ENCODE assay signal across 1 cellular context in the genomic region with DNA sequence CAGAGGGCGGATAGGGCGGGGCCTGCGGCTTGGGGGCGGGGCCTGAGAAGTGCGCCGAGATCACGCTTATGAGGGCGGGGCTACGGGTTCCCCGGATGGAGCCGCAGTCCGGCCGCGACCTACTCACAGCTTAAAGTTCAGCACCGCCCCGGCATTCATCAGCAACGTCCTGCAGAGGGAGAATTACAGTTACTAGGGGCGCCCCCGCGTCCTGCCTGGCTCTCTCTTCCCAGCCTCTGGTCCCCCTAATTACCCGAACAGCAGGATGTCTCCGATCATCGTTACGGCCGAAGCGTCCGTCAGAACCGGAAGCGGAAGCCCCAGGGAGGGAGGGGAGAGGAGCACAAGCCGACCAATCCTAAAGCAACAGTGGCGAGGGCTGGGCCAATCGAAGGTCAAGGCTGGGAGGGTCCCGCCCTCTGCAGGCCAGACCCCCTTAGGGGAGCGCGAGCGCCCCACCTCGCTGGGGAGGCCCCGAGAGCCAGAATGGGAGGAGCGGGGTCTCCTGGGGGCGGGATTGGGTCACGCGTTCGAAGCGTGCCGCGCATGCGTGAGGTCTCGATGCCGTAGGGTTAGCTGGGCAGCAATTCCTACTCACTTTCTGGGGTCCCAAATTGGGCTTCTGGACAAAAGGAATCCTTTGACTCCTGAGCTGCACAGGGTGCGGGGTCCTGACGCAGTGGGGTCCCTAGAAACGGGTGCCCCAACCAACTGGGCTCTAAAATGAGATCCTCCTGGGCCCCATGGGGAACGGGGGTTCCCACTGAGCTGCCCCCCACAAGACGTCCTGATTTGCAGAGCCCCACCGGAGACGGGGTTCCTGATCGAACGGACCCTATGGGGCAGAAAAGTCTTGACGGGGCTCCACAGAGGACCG.
A peak's percentile ranks its signal among the peaks of the same experiment; 100 is the strongest.
TF ChIP-seq lines count a peak whose summit lies in the region.

Gene SMIM7 (minus strand): TSS at position 313 of the 877 bp plus-strand sequence. CDS start 34 bp downstream, at position 279.

TF ChIP-seq in HepG2, 621 proteins besides CTCF, POLR2A, EP300 and RAD21 (continued from another document and continues in another):
- TF ChIP-seq PRDM4 (CRISPR knock-in tag; IDR thresholded peaks at IDR 0.05; ENCODE audit: borderline replicate concordance), result no peak
- 0 out of 2 replicates have a peak, but pooled peaks have one; percentile 27 for TF ChIP-seq ZNF34 (CRISPR knock-in tag; IDR thresholded peaks at IDR 0.05; ENCODE audit: borderline replicate concordance)
- peak; percentile 8 for TF ChIP-seq SRSF1 (optimal IDR thresholded peaks at IDR 0.05; ENCODE audit: low read depth, low read length)
- TF ChIP-seq ZNF263 (CRISPR knock-in tag; IDR thresholded peaks at IDR 0.05), result no peak
- peak; percentile 95 for TF ChIP-seq ASH2L (IDR thresholded peaks at IDR 0.05; ENCODE audit: insufficient read length, low read depth, low read length)
- TF ChIP-seq ZNF572 (CRISPR knock-in tag; IDR thresholded peaks at IDR 0.05), result no peak
- peak; percentile 29; the same call in 1 of the 2 replicates for TF ChIP-seq ZNF607 (CRISPR knock-in tag; IDR thresholded peaks at IDR 0.05; ENCODE audit: borderline replicate concordance)
- TF ChIP-seq FOXO1 (CRISPR knock-in tag; IDR thresholded peaks at IDR 0.05), result no peak
- peak; percentile 23; the same call in 1 of the 2 replicates for TF ChIP-seq ISL2 (CRISPR knock-in tag; IDR thresholded peaks at IDR 0.05)
- TF ChIP-seq ERF (CRISPR knock-in tag; IDR thresholded peaks at IDR 0.05), result peak; percentile 66
- TF ChIP-seq ZNF138 (CRISPR knock-in tag; IDR thresholded peaks at IDR 0.05; ENCODE audit: low read depth), result no peak
- TF ChIP-seq TMF1 (CRISPR knock-in tag; IDR thresholded peaks at IDR 0.05; ENCODE audit: low read depth), result no peak
- TF ChIP-seq CSRNP1 (CRISPR knock-in tag; IDR thresholded peaks at IDR 0.05), result no peak; the same call in 1 of the 2 replicates
- TF ChIP-seq, protein P1, sequence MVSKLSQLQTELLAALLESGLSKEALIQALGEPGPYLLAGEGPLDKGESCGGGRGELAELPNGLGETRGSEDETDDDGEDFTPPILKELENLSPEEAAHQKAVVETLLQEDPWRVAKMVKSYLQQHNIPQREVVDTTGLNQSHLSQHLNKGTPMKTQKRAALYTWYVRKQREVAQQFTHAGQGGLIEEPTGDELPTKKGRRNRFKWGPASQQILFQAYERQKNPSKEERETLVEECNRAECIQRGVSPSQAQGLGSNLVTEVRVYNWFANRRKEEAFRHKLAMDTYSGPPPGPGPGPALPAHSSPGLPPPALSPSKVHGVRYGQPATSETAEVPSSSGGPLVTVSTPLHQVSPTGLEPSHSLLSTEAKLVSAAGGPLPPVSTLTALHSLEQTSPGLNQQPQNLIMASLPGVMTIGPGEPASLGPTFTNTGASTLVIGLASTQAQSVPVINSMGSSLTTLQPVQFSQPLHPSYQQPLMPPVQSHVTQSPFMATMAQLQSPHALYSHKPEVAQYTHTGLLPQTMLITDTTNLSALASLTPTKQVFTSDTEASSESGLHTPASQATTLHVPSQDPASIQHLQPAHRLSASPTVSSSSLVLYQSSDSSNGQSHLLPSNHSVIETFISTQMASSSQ (IDR thresholded peaks at IDR 0.05; ENCODE audit: low read depth), result no peak
- TF ChIP-seq, protein P1 (CRISPR knock-in tag; IDR thresholded peaks at IDR 0.05; ENCODE audit: borderline replicate concordance), result peak; percentile 37; the same call in 1 of the 2 replicates
- TF ChIP-seq REXO4 (CRISPR knock-in tag; IDR thresholded peaks at IDR 0.05; ENCODE audit: borderline replicate concordance), result no peak
- TF ChIP-seq REST (IDR thresholded peaks at IDR 0.05; ENCODE audit: borderline replicate concordance in 1 of 2, low read depth in 1 of 2, low read length in 2 of 2), result no peak
- TF ChIP-seq MTA3 (CRISPR knock-in tag; IDR thresholded peaks at IDR 0.05), result no peak
- TF ChIP-seq SMAD3 (CRISPR knock-in tag; IDR thresholded peaks at IDR 0.05), result peak; percentile 36; the same call in 1 of the 2 replicates
- TF ChIP-seq, protein P2, sequence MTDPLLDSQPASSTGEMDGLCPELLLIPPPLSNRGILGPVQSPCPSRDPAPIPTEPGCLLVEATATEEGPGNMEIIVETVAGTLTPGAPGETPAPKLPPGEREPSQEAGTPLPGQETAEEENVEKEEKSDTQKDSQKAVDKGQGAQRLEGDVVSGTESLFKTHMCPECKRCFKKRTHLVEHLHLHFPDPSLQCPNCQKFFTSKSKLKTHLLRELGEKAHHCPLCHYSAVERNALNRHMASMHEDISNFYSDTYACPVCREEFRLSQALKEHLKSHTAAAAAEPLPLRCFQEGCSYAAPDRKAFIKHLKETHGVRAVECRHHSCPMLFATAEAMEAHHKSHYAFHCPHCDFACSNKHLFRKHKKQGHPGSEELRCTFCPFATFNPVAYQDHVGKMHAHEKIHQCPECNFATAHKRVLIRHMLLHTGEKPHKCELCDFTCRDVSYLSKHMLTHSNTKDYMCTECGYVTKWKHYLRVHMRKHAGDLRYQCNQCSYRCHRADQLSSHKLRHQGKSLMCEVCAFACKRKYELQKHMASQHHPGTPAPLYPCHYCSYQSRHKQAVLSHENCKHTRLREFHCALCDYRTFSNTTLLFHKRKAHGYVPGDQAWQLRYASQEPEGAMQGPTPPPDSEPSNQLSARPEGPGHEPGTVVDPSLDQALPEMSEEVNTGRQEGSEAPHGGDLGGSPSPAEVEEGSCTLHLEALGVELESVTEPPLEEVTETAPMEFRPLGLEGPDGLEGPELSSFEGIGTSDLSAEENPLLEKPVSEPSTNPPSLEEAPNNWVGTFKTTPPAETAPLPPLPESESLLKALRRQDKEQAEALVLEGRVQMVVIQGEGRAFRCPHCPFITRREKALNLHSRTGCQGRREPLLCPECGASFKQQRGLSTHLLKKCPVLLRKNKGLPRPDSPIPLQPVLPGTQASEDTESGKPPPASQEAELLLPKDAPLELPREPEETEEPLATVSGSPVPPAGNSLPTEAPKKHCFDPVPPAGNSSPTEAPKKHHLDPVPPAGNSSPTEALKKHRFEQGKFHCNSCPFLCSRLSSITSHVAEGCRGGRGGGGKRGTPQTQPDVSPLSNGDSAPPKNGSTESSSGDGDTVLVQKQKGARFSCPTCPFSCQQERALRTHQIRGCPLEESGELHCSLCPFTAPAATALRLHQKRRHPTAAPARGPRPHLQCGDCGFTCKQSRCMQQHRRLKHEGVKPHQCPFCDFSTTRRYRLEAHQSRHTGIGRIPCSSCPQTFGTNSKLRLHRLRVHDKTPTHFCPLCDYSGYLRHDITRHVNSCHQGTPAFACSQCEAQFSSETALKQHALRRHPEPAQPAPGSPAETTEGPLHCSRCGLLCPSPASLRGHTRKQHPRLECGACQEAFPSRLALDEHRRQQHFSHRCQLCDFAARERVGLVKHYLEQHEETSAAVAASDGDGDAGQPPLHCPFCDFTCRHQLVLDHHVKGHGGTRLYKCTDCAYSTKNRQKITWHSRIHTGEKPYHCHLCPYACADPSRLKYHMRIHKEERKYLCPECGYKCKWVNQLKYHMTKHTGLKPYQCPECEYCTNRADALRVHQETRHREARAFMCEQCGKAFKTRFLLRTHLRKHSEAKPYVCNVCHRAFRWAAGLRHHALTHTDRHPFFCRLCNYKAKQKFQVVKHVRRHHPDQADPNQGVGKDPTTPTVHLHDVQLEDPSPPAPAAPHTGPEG (CRISPR knock-in tag; IDR thresholded peaks at IDR 0.05), result peak; percentile 67; the same call in 1 of the 2 replicates
- TF ChIP-seq ZNF609 (CRISPR knock-in tag; IDR thresholded peaks at IDR 0.05; ENCODE audit: borderline replicate concordance), result peak; percentile 61; the same call in 1 of the 2 replicates
